29 cellular contexts compared by ENCODE assay signal in genomic region chrX:531611-531936, GRCh38.
"Had no signal": no experiment of that assay in that cellular context is flagged by ENCODE, and none has a peak within 500 bp of the region (broad histone marks: within the 10 kb centered on the region; RNA-seq: fewer than 3 reads in every experiment).

No MANE protein-coding gene starts in this region.

- H3K27ac ChIP-seq: heart left ventricle, pancreas, prostate gland, skin epidermis, stomach, tibial artery, WERI-Rb-1 had no signal

- ATAC-seq: activated naive CD8-positive, alpha-beta T cell treated with anti-CD3 and anti-CD28 coated beads, Interleukin-2, amount 50 U/mL, for 24 hours; esophagus mucosa; heart left ventricle; left cardiac atrium; left ventricle myocardium superior; pancreas; sciatic nerve; T-helper 17 cell had no signal

- H3K9me3 ChIP-seq: pancreas, prostate gland, tibial artery had no signal

- H3K36me3 ChIP-seq: heart left ventricle, pancreas, prostate gland, stomach, tibial artery, WERI-Rb-1 had no signal

- H3K27me3 ChIP-seq: tibial artery had no signal

- H3K4me1 ChIP-seq: heart left ventricle, pancreas, prostate gland, stomach, tibial artery had no signal

- DNase-seq: activated CD4-positive, alpha-beta memory T cell treated with anti-CD3 and anti-CD28 coated beads, Interleukin-2, amount 10 ng/mL, durations not matched to agents 7 days and 5 days; activated CD4-positive, alpha-beta T cell treated with anti-CD3 and anti-CD28 coated beads for 1 hour; activated CD4-positive, alpha-beta T cell treated with anti-CD3 and anti-CD28 coated beads, Interleukin-2, amount 10 ng/mL, durations not matched to agents 7 days and 5 days; activated CD8-positive, alpha-beta memory T cell treated with anti-CD3 and anti-CD28 coated beads, Interleukin-2, amount 50 U/mL, for 48 hours; activated naive CD8-positive, alpha-beta T cell treated with anti-CD3 and anti-CD28 coated beads, Interleukin-2, amount 50 U/mL, for 24 hours; activated T-cell treated with anti-CD3 and anti-CD28 coated beads, Interleukin-2, amount 50 U/mL, for 48 hours; amygdala; caudate nucleus; foreskin fibroblast; heart left ventricle; hypothalamus; left cardiac atrium; left ventricle myocardium superior; naive B cell; nephron progenitor cell; nucleus accumbens; pancreas; retina; stimulated activated CD4-positive, alpha-beta T cell treated with anti-CD3 and anti-CD28 coated beads, Interleukin-12 subunit alpha, Interleukin-12 subunit beta, amount 100 ng/mL, for 4 hours; stimulated activated CD4-positive, alpha-beta T cell treated with anti-CD3 and anti-CD28 coated beads, Interleukin-4, amount 100 ng/mL, for 1 hour; stomach; T-helper 17 cell; T1000; tibial artery; WERI-Rb-1 had no signal

- H3K4me3 ChIP-seq: heart left ventricle, pancreas, prostate gland, skin epidermis, stomach, tibial artery had no signal
